In genomic region chr20:3732327-3733118, GRCh38 we compare ENCODE assay signal across 13 cellular contexts. TPM values are rescaled to one million over a fixed set of nuclear protein-coding genes. Genes with fewer than 3 reads are reported as not detected.
DNase-seq lines count a peak whose midpoint lies in the region; ATAC-seq and TF ChIP-seq lines count a peak whose summit lies in the region.
"Had no signal": no experiment of that assay in that cellular context is flagged by ENCODE, and none has a peak within 500 bp of the region (broad histone marks: within the 10 kb centered on the region; RNA-seq: fewer than 3 reads in every experiment).

Gene HSPA12B (plus strand): TSS chr20:3732685. CDS start chr20:3738675, 5,990 bp downstream.

- H3K4me3 ChIP-seq in SK-N-SH (ENCODE audit: low read depth in 2 of 2, low read length in 1 of 2) (no peak within 1 kb of the TSS), mucosa of stomach (ENCODE audit: low read length) (no peak within 1 kb of the TSS), upper lobe of left lung (peak within 1 kb of the TSS; percentile 52 to 58 (median 55))

- intact Hi-C loops in Right ventricle myocardium superior (cut with DNase I) = no loop called here

- in situ Hi-C loops in G401 (cut with HindIII; ENCODE audit: low sequenced_read_pairs) = no loop called here

- no peaks in the 10 kb centered on the region for H3K79me2 ChIP-seq in SK-N-SH (ENCODE audit: insufficient read depth)

- TF ChIP-seq EP300 in SK-N-SH (IDR thresholded peaks at IDR 0.05; ENCODE audit: borderline replicate concordance in 1 of 2, low read depth in 1 of 2, low read length in 1 of 2) (no peak), upper lobe of left lung (IDR thresholded peaks at IDR 0.05) (no peak)

- H3K36me3 ChIP-seq in SK-N-SH (replicated peaks in 1 of 2; ENCODE audit: control insufficient read depth in 1 of 2, insufficient read depth in 2 of 2, low read length in 1 of 2) = no peaks in the 10 kb centered on the region
- H3K36me3 ChIP-seq in mucosa of stomach (ENCODE audit: control insufficient read depth, insufficient read depth, low read length) = no peaks in the 10 kb centered on the region
- H3K36me3 ChIP-seq in upper lobe of left lung = peaks cover 0 to 7% (median 0%) of the 10 kb centered on the region in 4 donors

- TF ChIP-seq CTCF in SK-N-SH (IDR thresholded peaks at IDR 0.05) (no peak), upper lobe of left lung (IDR thresholded peaks at IDR 0.05) (no peak)

- POLR2A ChIA-PET in SK-N-SH (lab: Yijun Ruan, JAX) = no interaction called here

- TF ChIP-seq POLR2A in upper lobe of left lung (IDR thresholded peaks at IDR 0.05) = no peak

- 33% methylated on average over 20 of the region's 67 CpGs for WGBS in SK-N-SH (ENCODE audit: low lambda C conversion rate)
- 10 to 50% methylated on average over 1 to 13 of the region's 67 CpGs for WGBS in upper lobe of left lung, 2 donors

- H3K27ac ChIP-seq in SK-N-SH (ENCODE audit: low read depth in 2 of 2, low read length in 1 of 2) = no peak within 1 kb of the TSS
- peak within 1 kb of the TSS; percentile 80 to 89 (median 84) for H3K27ac ChIP-seq in upper lobe of left lung

- TF ChIP-seq RAD21 in SK-N-SH (IDR thresholded peaks at IDR 0.05; ENCODE audit: low read length) = no peak

- no peak within 1 kb of the TSS for H3K9ac ChIP-seq in SK-N-SH
- H3K9ac ChIP-seq in mucosa of stomach (ENCODE audit: low read length) = peak within 1 kb of the TSS; percentile 22

- no peaks in the 10 kb centered on the region for H4K20me1 ChIP-seq in SK-N-SH (ENCODE audit: insufficient read depth)

- H3F3A ChIP-seq in SK-N-SH (replicated peaks; ENCODE audit: insufficient read depth) = no peaks in the 10 kb centered on the region

- DNase-seq in SK-N-SH (peak; percentile 87), Right ventricle myocardium superior (peak; percentile 39), upper lobe of left lung (peak in 1 of 2 donors; percentile 84), NCI-H526 treated with DMSO at 0.1 percent for 48 hours (lab: John Stamatoyannopoulos, UW) (no peak), G401 (ENCODE audit: low spot score) (no peak), EL (no peak)
- DNase-seq: activated CD4-positive, alpha-beta T cell treated with anti-CD3 and anti-CD28 coated beads for 48 hours; activated naive CD8-positive, alpha-beta T cell treated with anti-CD3 and anti-CD28 coated beads for 36 hours; naive B cell; stimulated activated CD4-positive, alpha-beta T cell treated with anti-CD3 and anti-CD28 coated beads, Interleukin-2, amount 100 ng/mL, for 48 hours had no signal

- H3K4me1 ChIP-seq in SK-N-SH (ENCODE audit: control insufficient read depth in 1 of 2, insufficient read depth in 2 of 2, low read depth in 1 of 2, low read length in 1 of 2) = no peaks in the 10 kb centered on the region; a peak in 1 of 4 replicates
- H3K4me1 ChIP-seq in mucosa of stomach (ENCODE audit: control insufficient read depth, insufficient read depth, low read length) = peaks cover 24% of the 10 kb centered on the region
- peaks cover 49 to 65% (median 56%) of the 10 kb centered on the region in 4 donors for H3K4me1 ChIP-seq in upper lobe of left lung

- H3K27me3 ChIP-seq in SK-N-SH (ENCODE audit: insufficient read depth) (peaks cover 23% of the 10 kb centered on the region), mucosa of stomach (ENCODE audit: control insufficient read depth, insufficient read depth, low read length) (peaks cover 25% of the 10 kb centered on the region), upper lobe of left lung (peaks cover 0 to 13% (median 2%) of the 10 kb centered on the region in 4 donors)

- no peaks in the 10 kb centered on the region for H3K9me3 ChIP-seq in SK-N-SH
- H3K9me3 ChIP-seq in mucosa of stomach (ENCODE audit: control insufficient read depth, low read length) = no peaks in the 10 kb centered on the region
- H3K9me3 ChIP-seq in upper lobe of left lung = no peaks in the 10 kb centered on the region

- no peaks in the 10 kb centered on the region for H3K9me2 ChIP-seq in SK-N-SH

- H2AFZ ChIP-seq in SK-N-SH (ENCODE audit: low read depth) = no peak within 1 kb of the TSS

- CTCF ChIA-PET in SK-N-SH (lab: Yijun Ruan, JAX) = interaction anchor here (1.0 to 1.4 kb wide), 2 partner anchors 12 to 17 kb away, joined by 3 read pairs; no protein-coding TSS in a partner anchor

- no peak within 1 kb of the TSS for H3K4me2 ChIP-seq in SK-N-SH

- no peak for ATAC-seq in SK-N-SH treated with all-trans-retinoic acid at 6 μM for 48 hours
- ATAC-seq in Right ventricle myocardium superior (ENCODE audit: poor library complexity) = peak; percentile 51
- peak in 1 of 2 donors; percentile 65 for ATAC-seq in upper lobe of left lung (ENCODE audit: low FRiP score in 2 of 2)
- ATAC-seq: esophagus mucosa had no signal

TF ChIP-seq in SK-N-SH, 30 proteins besides CTCF, POLR2A, EP300 and RAD21:
- TF ChIP-seq USF2 (IDR thresholded peaks at IDR 0.05; ENCODE audit: borderline replicate concordance, low read depth, low read length) (no peak), TEAD4 (IDR thresholded peaks at IDR 0.05; ENCODE audit: borderline replicate concordance, insufficient read depth) (no peak), JUND (IDR thresholded peaks at IDR 0.05) (no peak), TCF12 (IDR thresholded peaks at IDR 0.05) (no peak), GATA2 (CRISPR knock-in tag; IDR thresholded peaks at IDR 0.05) (no peak), FOXJ3 (CRISPR knock-in tag; IDR thresholded peaks at IDR 0.05) (no peak), MXI1 (IDR thresholded peaks at IDR 0.05; ENCODE audit: low read depth, low read length) (no peak), ELF1 (IDR thresholded peaks at IDR 0.05) (no peak), RCOR1 (IDR thresholded peaks at IDR 0.05; ENCODE audit: low read length) (no peak), TAF1 (IDR thresholded peaks at IDR 0.05; ENCODE audit: borderline replicate concordance, low read depth, low read length) (no peak), EZH2phosphoT487 (IDR thresholded peaks at IDR 0.05; ENCODE audit: borderline replicate concordance, low read depth) (no peak), CHD2 (IDR thresholded peaks at IDR 0.05; ENCODE audit: low read length, partially characterized antibody) (no peak), FOSL2 (IDR thresholded peaks at IDR 0.05; ENCODE audit: borderline replicate concordance, low read depth) (no peak), POLR2AphosphoS5 (IDR thresholded peaks at IDR 0.05; ENCODE audit: low read depth, low read length) (no peak)

TF ChIP-seq in SK-N-SH treated with all-trans-retinoic acid at 6 μM for 48 hours, 23 proteins besides CTCF, POLR2A, EP300 and RAD21:
- TF ChIP-seq OSR1 (CRISPR knock-in tag; IDR thresholded peaks at IDR 0.05) = no peak
- TF ChIP-seq POU6F1 (CRISPR knock-in tag; IDR thresholded peaks at IDR 0.05; ENCODE audit: borderline replicate concordance, low read depth) = no peak
- no peak for TF ChIP-seq ZFP3 (CRISPR knock-in tag; IDR thresholded peaks at IDR 0.05)
- no peak for TF ChIP-seq CSRNP3 (CRISPR knock-in tag; IDR thresholded peaks at IDR 0.05)
- TF ChIP-seq ARNTL (CRISPR knock-in tag; IDR thresholded peaks at IDR 0.05; ENCODE audit: borderline replicate concordance, low read depth) = no peak
- TF ChIP-seq ZNF70 (CRISPR knock-in tag; IDR thresholded peaks at IDR 0.05) = no peak
- TF ChIP-seq ZNF565 (CRISPR knock-in tag; conservative IDR thresholded peaks at IDR 0.05; ENCODE audit: low read depth) = no peak
- TF ChIP-seq ESRRG (CRISPR knock-in tag; IDR thresholded peaks at IDR 0.05) = no peak
- TF ChIP-seq TCF4 (CRISPR knock-in tag; IDR thresholded peaks at IDR 0.05; ENCODE audit: borderline replicate concordance) = no peak
- no peak for TF ChIP-seq GLIS3 (CRISPR knock-in tag; IDR thresholded peaks at IDR 0.05)

RNA-seq across cellular contexts. Expression of gene HSPA12B, which starts in this region (rescaled TPM):
- polyA plus RNA-seq in SK-N-SH (2012; rRNA removed) = 0.24 and 0.46 TPM in 2 replicates
- 0.17 and 0.22 TPM in 2 replicates for polyA plus RNA-seq in SK-N-SH (2012; cell fraction: cytosol; rRNA removed)
- 0.44 and 0.52 TPM in 2 replicates for polyA plus RNA-seq in SK-N-SH (2012; cell fraction: nucleus; rRNA removed)
- total RNA-seq in Right ventricle myocardium superior = 16.6 TPM
- 10 to 100 TPM; 18.4 to 53.7 (median 21.5) TPM for total RNA-seq in upper lobe of left lung
- not detected in 2 replicates for total RNA-seq in G401 (2014; rRNA removed; shearing (Covaris generic))
- total RNA-seq: activated naive CD8-positive, alpha-beta T cell treated with anti-CD3 and anti-CD28 coated beads for 36 hours had no signal

Comparison
In these comparisons a context has a peak if more than half of its experiments do, and no peak if none do; other contexts are left out.
1. RNA of gene HSPA12B (total RNA-seq): 18.4 to 53.7 TPM in upper lobe of left lung and 16.6 TPM in Right ventricle myocardium superior (single experiment); not detected in G401; every median in the first group is over 10 times any median in the second.
2. Peak in DNase-seq in SK-N-SH; RNA of the gene not detected or under 1 TPM.
3. H3K27ac ChIP-seq: peak in upper lobe of left lung (4 of 4); none in SK-N-SH (0 of 2).
4. H3K4me3 ChIP-seq: peak in upper lobe of left lung (4 of 4); none in SK-N-SH (0 of 2) and mucosa of stomach (single experiment).